In genomic region chr9:135221951-135222631, GRCh38 we compare ENCODE assay signal across 2 cellular contexts.
TF ChIP-seq lines count a peak whose summit lies in the region.

No MANE protein-coding gene starts in this region.

TF ChIP-seq in GM23338, 12 proteins besides CTCF, POLR2A, EP300 and RAD21:
- no peak for TF ChIP-seq NANOG (IDR thresholded peaks at IDR 0.05; ENCODE audit: borderline replicate concordance)
- no peak for TF ChIP-seq EZH2 (IDR thresholded peaks at IDR 0.05; ENCODE audit: low read depth, unreplicated experiment)
- TF ChIP-seq ETS1 (IDR thresholded peaks at IDR 0.05), result no peak
- no peak for TF ChIP-seq REST (IDR thresholded peaks at IDR 0.05; ENCODE audit: unreplicated experiment)
- TF ChIP-seq ZNF462 (CRISPR knock-in tag; IDR thresholded peaks at IDR 0.05), result no peak
- no peak for TF ChIP-seq CREB1 (CRISPR knock-in tag; IDR thresholded peaks at IDR 0.05; ENCODE audit: low read depth)
- TF ChIP-seq JUNB (IDR thresholded peaks at IDR 0.05; ENCODE audit: unreplicated experiment), result no peak
- TF ChIP-seq STAT1 (IDR thresholded peaks at IDR 0.05; ENCODE audit: unreplicated experiment), result no peak
- TF ChIP-seq POLR2AphosphoS5 (IDR thresholded peaks at IDR 0.05; ENCODE audit: low read depth), result no peak
- no peak for TF ChIP-seq ZNF331 (CRISPR knock-in tag; IDR thresholded peaks at IDR 0.05; ENCODE audit: low read depth)

TF ChIP-seq in GM12878, 131 proteins besides CTCF, POLR2A, EP300 and RAD21:
- TF ChIP-seq NR2C2 (IDR thresholded peaks at IDR 0.05; ENCODE audit: borderline replicate concordance, control insufficient read depth, insufficient read length, low read depth) (no peak), PAX5 (IDR thresholded peaks at IDR 0.05; ENCODE audit: borderline replicate concordance, low read depth, low read length) (no peak), PAX8 (IDR thresholded peaks at IDR 0.05) (no peak), IKZF1 (conservative IDR thresholded peaks at IDR 0.05) (0 out of 2 replicates have a peak, but pooled peaks have one; percentile 39), PRDM15 (CRISPR knock-in tag; IDR thresholded peaks at IDR 0.05) (no peak), ETV6 (conservative IDR thresholded peaks at IDR 0.05 in 1 of 2, IDR thresholded peaks at IDR 0.05 in 1 of 2; ENCODE audit: borderline replicate concordance in 1 of 2, low read depth in 1 of 2) (no peak), SRF (IDR thresholded peaks at IDR 0.05; ENCODE audit: low read depth in 2 of 2, low read length in 2 of 2) (peak in 1 of 2 experiments; percentile 36; a peak in 1 of 4 replicates), HCFC1 (IDR thresholded peaks at IDR 0.05; ENCODE audit: low read length) (no peak), MYC (IDR thresholded peaks at IDR 0.05; ENCODE audit: insufficient read depth, insufficient read length, insufficient replicate concordance, low read length, severe bottlenecking) (no peak), POLR2AphosphoS5 (IDR thresholded peaks at IDR 0.05; ENCODE audit: low read length) (no peak), CREB1 (IDR thresholded peaks at IDR 0.05; ENCODE audit: low read depth) (no peak), RELB (IDR thresholded peaks at IDR 0.05; ENCODE audit: low read depth) (no peak), NR2F1 (conservative IDR thresholded peaks at IDR 0.05) (0 out of 2 replicates have a peak, but pooled peaks have one; percentile 19), ZZZ3 (IDR thresholded peaks at IDR 0.05; ENCODE audit: control insufficient read depth, insufficient read length, low read depth) (no peak), IRF4 (IDR thresholded peaks at IDR 0.05; ENCODE audit: low read depth, low read length) (no peak), TARDBP (IDR thresholded peaks at IDR 0.05; ENCODE audit: borderline replicate concordance) (no peak), CBX5 (IDR thresholded peaks at IDR 0.05; ENCODE audit: low read depth) (no peak), ZNF687 (IDR thresholded peaks at IDR 0.05) (no peak), CHD4 (IDR thresholded peaks at IDR 0.05) (no peak), POU2F2 (IDR thresholded peaks at IDR 0.05; ENCODE audit: borderline replicate concordance, low read depth, low read length) (no peak), MTA2 (IDR thresholded peaks at IDR 0.05; ENCODE audit: low read depth) (no peak), NRF1 (conservative IDR thresholded peaks at IDR 0.05; ENCODE audit: low read depth, low read length) (no peak), MEF2B (IDR thresholded peaks at IDR 0.05; ENCODE audit: partially characterized antibody, poor library complexity, severe bottlenecking) (no peak), ZNF274 (IDR thresholded peaks at IDR 0.05; ENCODE audit: insufficient read depth, insufficient read length) (no peak), YY1 (IDR thresholded peaks at IDR 0.05; ENCODE audit: low read depth, low read length) (no peak), CBX3 (IDR thresholded peaks at IDR 0.05; ENCODE audit: borderline replicate concordance, low read depth) (no peak), SPI1 (IDR thresholded peaks at IDR 0.05; ENCODE audit: borderline replicate concordance, insufficient read depth, low read depth, low read length) (no peak), CUX1 (IDR thresholded peaks at IDR 0.05; ENCODE audit: insufficient replicate concordance, low read depth, low read length) (no peak), BHLHE40 (IDR thresholded peaks at IDR 0.05; ENCODE audit: borderline replicate concordance in 1 of 2, low read depth in 2 of 2, low read length in 1 of 2) (peak in 1 of 2 experiments; percentile 19; a peak in 1 of 4 replicates), ZBTB11 (CRISPR knock-in tag; IDR thresholded peaks at IDR 0.05) (no peak), MXI1 (IDR thresholded peaks at IDR 0.05; ENCODE audit: low read depth, low read length) (no peak), ZBED1 (IDR thresholded peaks at IDR 0.05; ENCODE audit: borderline replicate concordance) (no peak), BACH1 (IDR thresholded peaks at IDR 0.05; ENCODE audit: borderline replicate concordance) (no peak)
